In the genomic region with DNA sequence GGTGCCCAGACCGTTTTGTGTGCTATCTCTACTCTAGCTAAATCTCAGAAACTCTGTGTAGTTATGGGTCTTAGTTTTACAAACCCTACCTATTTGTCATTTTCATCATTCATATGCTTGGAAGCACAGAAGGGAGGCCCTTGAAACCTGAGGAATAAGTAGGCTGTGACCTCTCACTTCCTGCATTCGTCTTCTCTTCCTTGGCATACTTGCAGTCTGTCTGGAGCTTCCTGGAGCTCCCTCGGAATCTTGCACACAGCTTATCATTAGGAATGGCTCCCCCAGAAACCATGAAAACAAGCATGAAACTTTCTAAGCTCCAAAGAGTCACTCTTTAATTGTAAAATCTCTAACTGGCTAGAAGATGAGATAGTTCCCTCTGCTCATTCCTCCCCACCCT, we compare ENCODE assay signal across 16 cellular contexts.
DNase-seq lines count a peak whose midpoint lies in the region; ATAC-seq and TF ChIP-seq lines count a peak whose summit lies in the region.
"Had no signal": no experiment of that assay in that cellular context is flagged by ENCODE, and none has a peak within 500 bp of the region (broad histone marks: within the 10 kb centered on the region; RNA-seq: fewer than 3 reads in every experiment).

No MANE protein-coding gene starts in this region.

- TF ChIP-seq CTCF in fibroblast of pulmonary artery (IDR thresholded peaks at IDR 0.05; ENCODE audit: low read length, missing control alignments) (no peak), nephron progenitor cell (IDR thresholded peaks at IDR 0.05) (no peak)

- peak overlapping the region; percentile 36; the same call in 1 of the 2 replicates for H3K27ac ChIP-seq in SK-N-MC
- H3K27ac ChIP-seq: A549; BLaER1 treated with 17β-estradiol and CSF1 and Interleukin-3, amounts not matched to agents 10 nM and 100 nM had no signal

- H3K9me3 Mint-ChIP-seq in nephron progenitor cell: no peaks in the 10 kb centered on the region

- H3K4me3 Mint-ChIP-seq in nephron progenitor cell: no peak overlapping the region
- H3K4me3 Mint-ChIP-seq: CD8-positive, alpha-beta memory T cell had no signal

- H3K27me3 Mint-ChIP-seq in nephron progenitor cell (ENCODE audit: low read depth, poor library complexity): peaks cover 4% of the 10 kb centered on the region
- H3K27me3 Mint-ChIP-seq: CD8-positive, alpha-beta memory T cell had no signal

- peak; percentile 32 for DNase-seq in DMS79 (lab: John Stamatoyannopoulos, UW)
- no peak for DNase-seq in SK-N-MC (ENCODE audit: low read depth, low spot score)
- peak; percentile 50 for DNase-seq in fibroblast of pulmonary artery (ENCODE audit: low read depth)
- no peak for DNase-seq in nephron progenitor cell
- DNase-seq in mesenteric fat pad (ENCODE audit: low spot score): no peak
- DNase-seq in COLO668 (lab: John Stamatoyannopoulos, UW; ENCODE audit: unreplicated experiment): no peak
- DNase-seq: CD8-positive, alpha-beta memory T cell; DMS 273 treated with DMSO at 0.1 percent for 48 hours; NCI-H1105 treated with DMSO at 0.1 percent for 48 hours; NCI-H187; NK-92 treated with Interleukin-12 subunit alpha and Interleukin-12 subunit beta, amount 100 ng/mL, for 24 hours; SHP77 treated with DMSO at 0.1 percent for 48 hours had no signal

- no peak for ATAC-seq in HG03039 (IDR thresholded peaks at IDR 0.05; ENCODE audit: unreplicated experiment)
- no peak for ATAC-seq in GM19467 (IDR thresholded peaks at IDR 0.05; ENCODE audit: unreplicated experiment)

- H3K4me3 ChIP-seq in SK-N-MC: peak overlapping the region; percentile 33
- no peak overlapping the region for H3K4me3 ChIP-seq in fibroblast of pulmonary artery (replicated peaks; ENCODE audit: low read depth, low read length)
- H3K4me3 ChIP-seq: A549; BLaER1 treated with 17β-estradiol and CSF1 and Interleukin-3, amounts not matched to agents 10 nM and 100 nM had no signal

- H3K9ac ChIP-seq in SK-N-MC (ENCODE audit: insufficient read length): no peak overlapping the region
- H3K9ac ChIP-seq: BLaER1 treated with 17β-estradiol and CSF1 and Interleukin-3, amounts not matched to agents 10 nM and 100 nM had no signal

- H3K36me3 Mint-ChIP-seq in nephron progenitor cell (ENCODE audit: low read depth): no peaks in the 10 kb centered on the region
- H3K36me3 Mint-ChIP-seq: CD8-positive, alpha-beta memory T cell had no signal

- H3K9me3 ChIP-seq in SK-N-MC (ENCODE audit: low read depth, low read length): no peaks in the 10 kb centered on the region
- H3K9me3 ChIP-seq: A549; BLaER1 treated with 17β-estradiol and CSF1 and Interleukin-3, amounts not matched to agents 10 nM and 100 nM had no signal

- H3K4me1 Mint-ChIP-seq in nephron progenitor cell: peaks cover 14% of the 10 kb centered on the region
- H3K4me1 Mint-ChIP-seq: CD8-positive, alpha-beta memory T cell had no signal

- H3K36me3 ChIP-seq in SK-N-MC (ENCODE audit: insufficient read depth, low read length): no peaks in the 10 kb centered on the region
- H3K36me3 ChIP-seq: BLaER1 treated with 17β-estradiol and CSF1 and Interleukin-3, amounts not matched to agents 10 nM and 100 nM had no signal

- H3K27ac Mint-ChIP-seq in nephron progenitor cell: peak overlapping the region; percentile 64
- H3K27ac Mint-ChIP-seq: CD8-positive, alpha-beta memory T cell had no signal

Comparison
In these comparisons a context has a peak if more than half of its experiments do, and no peak if none do; other contexts are left out.
1. DNase-seq: peak in DMS79 (single experiment) and fibroblast of pulmonary artery (single experiment); none in SK-N-MC (single experiment), nephron progenitor cell (single experiment), mesenteric fat pad (single experiment) and COLO668 (single experiment).